In genomic region chr9:123268240-123268949, GRCh38 we compare ENCODE assay signal across 1 cellular context.
TF ChIP-seq lines count a peak whose summit lies in the region.

TSS of gene STRBP (minus strand) at chr9:123268586. CDS start at chr9:123184134, 84,452 bp downstream.

TF ChIP-seq in HepG2, 621 proteins besides CTCF, POLR2A, EP300 and RAD21 (continued from another document and continues in another):
- no peak for TF ChIP-seq SNAPC4 (CRISPR knock-in tag; IDR thresholded peaks at IDR 0.05)
- no peak for TF ChIP-seq IRF2 (CRISPR knock-in tag; IDR thresholded peaks at IDR 0.05)
- no peak; the same call in 1 of the 2 replicates for TF ChIP-seq ZBTB25 (CRISPR knock-in tag; IDR thresholded peaks at IDR 0.05)
- TF ChIP-seq ATRX (CRISPR knock-in tag; IDR thresholded peaks at IDR 0.05; ENCODE audit: borderline replicate concordance) = no peak
- no peak for TF ChIP-seq ZKSCAN1 (IDR thresholded peaks at IDR 0.05; ENCODE audit: low read length)
- TF ChIP-seq CREB3 (CRISPR knock-in tag; IDR thresholded peaks at IDR 0.05) = 0 out of 2 replicates have a peak, but pooled peaks have one; percentile 42
- no peak for TF ChIP-seq YEATS2 (CRISPR knock-in tag; IDR thresholded peaks at IDR 0.05; ENCODE audit: borderline replicate concordance)
- no peak for TF ChIP-seq TSC22D2 (CRISPR knock-in tag; IDR thresholded peaks at IDR 0.05; ENCODE audit: borderline replicate concordance)
- no peak for TF ChIP-seq IRF9 (CRISPR knock-in tag; IDR thresholded peaks at IDR 0.05; ENCODE audit: borderline replicate concordance)
- no peak for TF ChIP-seq ISL2 (CRISPR knock-in tag; IDR thresholded peaks at IDR 0.05)
- TF ChIP-seq ZMYM4 (CRISPR knock-in tag; IDR thresholded peaks at IDR 0.05) = peak; percentile 95
- TF ChIP-seq DNMT1 (CRISPR knock-in tag; IDR thresholded peaks at IDR 0.05) = 0 out of 2 replicates have a peak, but pooled peaks have one; percentile 16
- TF ChIP-seq MBNL3 (CRISPR knock-in tag; conservative IDR thresholded peaks at IDR 0.05) = no peak
- no peak for TF ChIP-seq SP1 (IDR thresholded peaks at IDR 0.05)
- peak; percentile 46; the same call in 1 of the 2 replicates for TF ChIP-seq SP1 (CRISPR knock-in tag; IDR thresholded peaks at IDR 0.05)
- TF ChIP-seq ZNF687 (CRISPR knock-in tag; IDR thresholded peaks at IDR 0.05) = peak; percentile 66
- 0 out of 2 replicates have a peak, but pooled peaks have one; percentile 51 for TF ChIP-seq IKZF5 (CRISPR knock-in tag; IDR thresholded peaks at IDR 0.05)
- no peak for TF ChIP-seq ZNF33A (CRISPR knock-in tag; IDR thresholded peaks at IDR 0.05; ENCODE audit: borderline replicate concordance)
- no peak for TF ChIP-seq MXI1 (IDR thresholded peaks at IDR 0.05; ENCODE audit: borderline replicate concordance, low read depth, low read length)
- 0 out of 2 replicates have a peak, but pooled peaks have one; percentile 11 for TF ChIP-seq GATAD2A (CRISPR knock-in tag; IDR thresholded peaks at IDR 0.05)
- TF ChIP-seq ZNF143 (CRISPR knock-in tag; IDR thresholded peaks at IDR 0.05) = no peak
- TF ChIP-seq RFX3 (CRISPR knock-in tag; IDR thresholded peaks at IDR 0.05) = no peak
- TF ChIP-seq SMAD9 (CRISPR knock-in tag; IDR thresholded peaks at IDR 0.05) = no peak
- no peak for TF ChIP-seq ZNF652 (CRISPR knock-in tag; IDR thresholded peaks at IDR 0.05; ENCODE audit: borderline replicate concordance, low read depth)
- TF ChIP-seq HNF1B (CRISPR knock-in tag; IDR thresholded peaks at IDR 0.05) = no peak
- no peak for TF ChIP-seq ELF4 (CRISPR knock-in tag; IDR thresholded peaks at IDR 0.05; ENCODE audit: borderline replicate concordance)
- TF ChIP-seq ZBTB14 (CRISPR knock-in tag; IDR thresholded peaks at IDR 0.05) = peak; percentile 87
- TF ChIP-seq ZFP37 (CRISPR knock-in tag; IDR thresholded peaks at IDR 0.05; ENCODE audit: borderline replicate concordance) = no peak
- TF ChIP-seq ZNF710 (CRISPR knock-in tag; IDR thresholded peaks at IDR 0.05; ENCODE audit: borderline replicate concordance) = no peak
- TF ChIP-seq KDM5A (IDR thresholded peaks at IDR 0.05; ENCODE audit: borderline replicate concordance, low read length) = no peak
- peak; percentile 99 for TF ChIP-seq SNRNP70 (IDR thresholded peaks at IDR 0.05; ENCODE audit: low read depth, low read length)
- TF ChIP-seq ZNF567 (CRISPR knock-in tag; IDR thresholded peaks at IDR 0.05; ENCODE audit: borderline replicate concordance) = no peak
- peak; percentile 87; the same call in 1 of the 2 replicates for TF ChIP-seq ZNF446 (CRISPR knock-in tag; IDR thresholded peaks at IDR 0.05)
- no peak for TF ChIP-seq TGIF2 (CRISPR knock-in tag; IDR thresholded peaks at IDR 0.05)
- no peak for TF ChIP-seq ARHGAP35 (CRISPR knock-in tag; IDR thresholded peaks at IDR 0.05; ENCODE audit: borderline replicate concordance)
- TF ChIP-seq GMEB1 (CRISPR knock-in tag; IDR thresholded peaks at IDR 0.05; ENCODE audit: borderline replicate concordance) = no peak; the same call in 1 of the 2 replicates
- no peak for TF ChIP-seq ZNF562 (CRISPR knock-in tag; IDR thresholded peaks at IDR 0.05; ENCODE audit: borderline replicate concordance)
- TF ChIP-seq FOXK1 (CRISPR knock-in tag; IDR thresholded peaks at IDR 0.05; ENCODE audit: borderline replicate concordance, low read depth) = no peak
- TF ChIP-seq HOXA5 (CRISPR knock-in tag; IDR thresholded peaks at IDR 0.05) = peak; percentile 39; the same call in 1 of the 2 replicates
- no peak for TF ChIP-seq FOSL2 (CRISPR knock-in tag; IDR thresholded peaks at IDR 0.05)
- TF ChIP-seq MZF1 (CRISPR knock-in tag; IDR thresholded peaks at IDR 0.05; ENCODE audit: borderline replicate concordance) = no peak
- peak; percentile 35; the same call in 1 of the 2 replicates for TF ChIP-seq PHF8 (CRISPR knock-in tag; IDR thresholded peaks at IDR 0.05)
